In genomic region chr1:19312782-19313635, GRCh38 we compare ENCODE assay signal across 8 cellular contexts. TPM values are rescaled to one million over a fixed set of nuclear protein-coding genes. Genes with fewer than 3 reads are reported as not detected.
A peak's percentile ranks its signal among the peaks of the same experiment; 100 is the strongest.
DNase-seq lines count a peak whose midpoint lies in the region; ATAC-seq and TF ChIP-seq lines count a peak whose summit lies in the region.

No MANE protein-coding gene starts in this region.

- no peaks in the 10 kb centered on the region for H3K9me3 ChIP-seq in naive thymus-derived CD4-positive, alpha-beta T cell (ENCODE audit: control insufficient read depth in 2 of 3, low read length in 3 of 3)

- peaks cover 16 to 17% of the 10 kb centered on the region in 2 donors for H3K4me1 ChIP-seq in naive thymus-derived CD4-positive, alpha-beta T cell (ENCODE audit: control insufficient read depth in 2 of 2, insufficient read depth in 2 of 2, low read length in 2 of 2)

- H3K27ac ChIP-seq in cingulate gyrus (ENCODE audit: low read depth, low read length) = peak overlapping the region; percentile 75
- peak overlapping the region; percentile 85 for H3K27ac ChIP-seq in naive thymus-derived CD4-positive, alpha-beta T cell (ENCODE audit: low read depth, low read length)

- H3K4me3 ChIP-seq in AG09309 (ENCODE audit: control insufficient read depth, low read depth, low read length) = peak overlapping the region; percentile 75
- peak overlapping the region; percentile 76 for H3K4me3 ChIP-seq in naive thymus-derived CD4-positive, alpha-beta T cell (ENCODE audit: low read length)

- peak; percentile 22 for ATAC-seq in GM19035 (IDR thresholded peaks at IDR 0.05; ENCODE audit: unreplicated experiment)
- no peak for ATAC-seq in naive thymus-derived CD4-positive, alpha-beta T cell

- peaks cover 0 to 8% (median 0%) of the 10 kb centered on the region in 3 experiments for H3K36me3 ChIP-seq in naive thymus-derived CD4-positive, alpha-beta T cell (ENCODE audit: control insufficient read depth in 2 of 3, insufficient read depth in 3 of 3, low read length in 3 of 3)

- peaks cover 28 to 47% (median 42%) of the 10 kb centered on the region in 7 donors for H3K4me1 Mint-ChIP-seq in naive thymus-derived CD4-positive, alpha-beta T cell

- POLR2A ChIA-PET in naive thymus-derived CD4-positive, alpha-beta T cell (lab: Charles Lee) = interaction anchor here (0.6 to 1.0 kb wide), 2 partner anchors 229 to 335 kb away, joined by 4 read pairs; no protein-coding TSS in a partner anchor

- H3K27me3 ChIP-seq in naive thymus-derived CD4-positive, alpha-beta T cell (ENCODE audit: control insufficient read depth in 2 of 2, insufficient read depth in 2 of 2, low read length in 2 of 2) = no peaks in the 10 kb centered on the region

- no peaks in the 10 kb centered on the region for H3K9me3 Mint-ChIP-seq in naive thymus-derived CD4-positive, alpha-beta T cell

- peak overlapping the region; percentile 73 to 93 (median 87) for H3K4me3 Mint-ChIP-seq in naive thymus-derived CD4-positive, alpha-beta T cell

- peak overlapping the region; percentile 16 to 82 (median 71) for H3K27ac Mint-ChIP-seq in naive thymus-derived CD4-positive, alpha-beta T cell

- no peak for DNase-seq in AG09309 (ENCODE audit: low read depth)
- peak; percentile 20 to 30 for DNase-seq in Kasumi-1 (lab: John Stamatoyannopoulos, UW)
- DNase-seq in naive thymus-derived CD4-positive, alpha-beta T cell = no peak
- no peak for DNase-seq in cerebellar nuclear complex (lab: John Stamatoyannopoulos, UW)
- DNase-seq in posterior vena cava (ENCODE audit: low spot score) = no peak
- DNase-seq in activated gamma-delta T cell treated with Interleukin-2 at 50 U/mL for 16 hours = no peak

- TF ChIP-seq CTCF in AG09309 (IDR thresholded peaks at IDR 0.05; ENCODE audit: control insufficient read depth, insufficient read depth, low read depth, low read length, missing control alignments) = no peak

- intact Hi-C loops in naive thymus-derived CD4-positive, alpha-beta T cell (cut with micrococcal nuclease) = loop anchor here (1.0 to 10.0 kb wide), 8 partner anchors 28 to 332 kb away; partner anchors contain the start of genes NBL1 (in 2 of the 2), CAPZB (in 1 of the 2), EMC1 (in 1 of the 2) and MRTO4 (in 1 of the 2)
- intact Hi-C loops in posterior vena cava (cut with DNase I) = no loop called here

- no peaks in the 10 kb centered on the region for H3K27me3 Mint-ChIP-seq in naive thymus-derived CD4-positive, alpha-beta T cell

- peaks cover 0 to 11% (median under 1%) of the 10 kb centered on the region in 5 donors for H3K36me3 Mint-ChIP-seq in naive thymus-derived CD4-positive, alpha-beta T cell

- CTCF ChIA-PET in naive thymus-derived CD4-positive, alpha-beta T cell (lab: Charles Lee) = no interaction called here

RNA-seq across cellular contexts. Expression of gene SLC66A1, which starts 0.9 kb away (rescaled TPM):
- total RNA-seq in naive thymus-derived CD4-positive, alpha-beta T cell = 1 to 10 TPM; 3.8 to 8.4 (median 7.2) TPM
- 1 to 10 TPM; 1.3 to 5.4 TPM for polyA plus RNA-seq in naive thymus-derived CD4-positive, alpha-beta T cell
- total RNA-seq in posterior vena cava = 1 to 10 TPM; 7.4 to 8.2 TPM

RNA-seq across cellular contexts. Expression of gene AKR7A2, which starts 1.1 kb away (rescaled TPM):
- 10 to 100 TPM; 15.7 to 33.9 (median 25.2) TPM for total RNA-seq in naive thymus-derived CD4-positive, alpha-beta T cell
- 100 to 1,000 TPM; 108 to 115 TPM for polyA plus RNA-seq in naive thymus-derived CD4-positive, alpha-beta T cell
- 10 to 100 TPM; 18.8 to 29.9 TPM for total RNA-seq in posterior vena cava

RNA-seq across cellular contexts. Expression of gene AKR7A3, which starts 24.4 kb away (rescaled TPM):
- total RNA-seq in naive thymus-derived CD4-positive, alpha-beta T cell = 1 to 10 TPM; 1.0 to 2.8 (median 1.2) TPM
- polyA plus RNA-seq in naive thymus-derived CD4-positive, alpha-beta T cell = not detected
- under 1 TPM; 0.67 to 0.69 TPM for total RNA-seq in posterior vena cava

Comparison
In these comparisons a context has a peak if more than half of its experiments do, and no peak if none do; other contexts are left out.
1. DNase-seq: peak in Kasumi-1 (2 of 2); none in AG09309 (single experiment), naive thymus-derived CD4-positive, alpha-beta T cell (0 of 9), cerebellar nuclear complex (0 of 2), posterior vena cava (single experiment) and activated gamma-delta T cell treated with Interleukin-2 at 50 U/mL for 16 hours (single experiment).
2. intact Hi-C loops: an anchor here in naive thymus-derived CD4-positive, alpha-beta T cell (1.0 to 10.0 kb wide); none called in posterior vena cava.